12 cellular contexts compared by ENCODE assay signal in genomic region chr13:23372264-23372905, GRCh38.
DNase-seq lines count a peak whose midpoint lies in the region; ATAC-seq and TF ChIP-seq lines count a peak whose summit lies in the region.
"Had no signal": no experiment of that assay in that cellular context is flagged by ENCODE, and none has a peak within 500 bp of the region (broad histone marks: within the 10 kb centered on the region; RNA-seq: fewer than 3 reads in every experiment).

No MANE protein-coding gene starts in this region.

- H3K27ac Mint-ChIP-seq in CD8-positive, alpha-beta memory T cell, result peak overlapping the region in 1 of 8 donors; percentile 7

- no peak overlapping the region for H3K9ac ChIP-seq in IMR-90 (ENCODE audit: low read depth, low read length)

- peak overlapping the region; percentile 51 for H2BK5ac ChIP-seq in IMR-90 (ENCODE audit: low read depth, low read length, poor library complexity, severe bottlenecking)

- H3K4me1 Mint-ChIP-seq in CD8-positive, alpha-beta memory T cell, result peaks cover 35 to 52% (median 43%) of the 10 kb centered on the region in 3 donors

- TF ChIP-seq POLR2A in IMR-90 (IDR thresholded peaks at IDR 0.05; ENCODE audit: low read depth, low read length), result no peak

- H3K27ac ChIP-seq in CD8-positive, alpha-beta memory T cell (ENCODE audit: low read depth, low read length), result no peak overlapping the region
- peak overlapping the region; percentile 27; the same call in 1 of the 2 replicates for H3K27ac ChIP-seq in IMR-90 (ENCODE audit: insufficient read depth, low read length)
- H3K27ac ChIP-seq: hepatocyte, right lobe of liver had no signal

- H3K36me3 Mint-ChIP-seq in CD8-positive, alpha-beta memory T cell, result peaks cover 13 to 51% (median 18%) of the 10 kb centered on the region in 3 donors

- no peaks in the 10 kb centered on the region for H3K9me3 Mint-ChIP-seq in CD8-positive, alpha-beta memory T cell

- H2BK120ac ChIP-seq in IMR-90 (ENCODE audit: low read depth, low read length), result no peak overlapping the region

- H3K79me1 ChIP-seq in IMR-90 (ENCODE audit: low read depth in 1 of 2, low read length in 2 of 2), result peaks cover 20 to 59% of the 10 kb centered on the region in 2 experiments

- no peak overlapping the region for H3K4me3 ChIP-seq in CD8-positive, alpha-beta memory T cell (ENCODE audit: low read length)
- peak overlapping the region; percentile 22; the same call in 1 of the 2 replicates for H3K4me3 ChIP-seq in IMR-90 (ENCODE audit: insufficient read depth, low read depth, low read length)
- peak overlapping the region; percentile 25 for H3K4me3 ChIP-seq in WI38 (ENCODE audit: low read depth, low read length)
- H3K4me3 ChIP-seq: hepatocyte, right lobe of liver had no signal

- intact Hi-C loops in IMR-90 (cut with micrococcal nuclease), result loop anchor here (10.0 kb wide), 2 partner anchors 312 to 422 kb away; no protein-coding TSS in a partner anchor

- H4K8ac ChIP-seq in IMR-90 (ENCODE audit: low read depth in 2 of 2, low read length in 2 of 2), result no peak overlapping the region

- no peak overlapping the region for H4K91ac ChIP-seq in IMR-90 (ENCODE audit: insufficient read depth, low read depth, low read length)

- in situ Hi-C loops in IMR-90 (cut with MboI; ENCODE audit: low sequenced_read_pairs), result loop anchor here (25.0 kb wide), 1 partner anchor 515 kb away; the partner anchor contains the start of genes C1QTNF9B and MIPEP

- H3K14ac ChIP-seq in IMR-90 (replicated peaks; ENCODE audit: low read depth, low read length), result peak overlapping the region; percentile 29; the same call in 1 of the 2 replicates

- no peak for TF ChIP-seq RAD21 in IMR-90 (IDR thresholded peaks at IDR 0.05; ENCODE audit: low read length)

- H3K23ac ChIP-seq in IMR-90 (ENCODE audit: low read depth, low read length), result peak overlapping the region; percentile 33

- H3K56ac ChIP-seq in IMR-90 (ENCODE audit: extremely low read depth, insufficient read depth, low read length), result no peak overlapping the region

- H3K9me3 ChIP-seq in CD8-positive, alpha-beta memory T cell (ENCODE audit: low read length), result no peaks in the 10 kb centered on the region
- H3K9me3 ChIP-seq in IMR-90 (ENCODE audit: control insufficient read depth, insufficient read depth, low read length), result no peaks in the 10 kb centered on the region
- H3K9me3 ChIP-seq: right lobe of liver had no signal

- peak overlapping the region; percentile 95 for H3K4me2 ChIP-seq in IMR-90 (ENCODE audit: low read depth, low read length)
- H3K4me2 ChIP-seq: hepatocyte had no signal

- peak overlapping the region; percentile 17; the same call in 1 of the 2 replicates for H3K4ac ChIP-seq in IMR-90 (ENCODE audit: low read depth, low read length)

- peaks cover 25% of the 10 kb centered on the region for H4K20me1 ChIP-seq in IMR-90 (ENCODE audit: insufficient read depth, low read length)

- no peak overlapping the region for H2BK20ac ChIP-seq in IMR-90 (ENCODE audit: low read depth, low read length)

- H2AK5ac ChIP-seq in IMR-90 (ENCODE audit: low read depth, low read length), result 0 out of 2 replicates have a peak overlapping the region, but pooled peaks have one; percentile 7

- POLR2A ChIA-PET in CD8-positive, alpha-beta memory T cell (lab: Charles Lee), result interaction anchor here (0.6 kb wide), 1 partner anchor 1648 kb away, joined by 3 read pairs; no protein-coding TSS in a partner anchor
- POLR2A ChIA-PET in IMR-90 (lab: Charles Lee; ENCODE audit: unreplicated experiment), result no interaction called here

- ATAC-seq in IMR-90 (ENCODE audit: low read depth), result no peak
- ATAC-seq in GM18511 (IDR thresholded peaks at IDR 0.05; ENCODE audit: unreplicated experiment), result no peak
- ATAC-seq: right lobe of liver had no signal

- TF ChIP-seq CTCF in IMR-90 (conservative IDR thresholded peaks at IDR 0.05; ENCODE audit: low read depth, low read length) (no peak), WI38 (IDR thresholded peaks at IDR 0.05; ENCODE audit: low read depth, low read length) (no peak)

- H4K5ac ChIP-seq in IMR-90 (ENCODE audit: low read depth, low read length), result peak overlapping the region; percentile 41; the same call in 1 of the 2 replicates

- peaks cover 10% of the 10 kb centered on the region for H3K36me3 ChIP-seq in CD8-positive, alpha-beta memory T cell (ENCODE audit: insufficient read depth, low read length)
- peaks cover 27% of the 10 kb centered on the region for H3K36me3 ChIP-seq in IMR-90 (ENCODE audit: control insufficient read depth, insufficient read depth, low read length)

- DNase-seq in CD8-positive, alpha-beta memory T cell, result no peak
- DNase-seq in IMR-90 (peak; percentile 87), iris pigment epithelial cell (ENCODE audit: low read depth) (peak; percentile 57), activated gamma-delta T cell treated with Interleukin-2 at 50 U/mL for 16 hours (no peak), NCI-H524 (lab: John Stamatoyannopoulos, UW) (no peak)
- DNase-seq in stimulated activated CD4-positive, alpha-beta T cell treated with anti-CD3 and anti-CD28 coated beads, Interleukin-2, amount 100 ng/mL, for 48 hours, result no peak
- DNase-seq: activated CD4-positive, alpha-beta T cell treated with anti-CD3 and anti-CD28 coated beads, Interleukin-2, amount 50 U/mL, for 48 hours; cerebellar nuclear complex; right lobe of liver had no signal

- H3K4me3 Mint-ChIP-seq in CD8-positive, alpha-beta memory T cell, result peak overlapping the region in 6 of 7 donors; percentile 7 to 66 (median 23)

- CTCF ChIA-PET in CD8-positive, alpha-beta memory T cell (lab: Charles Lee), result interaction anchor here (1.1 kb wide), 1 partner anchor 11 kb away, joined by 3 read pairs; no protein-coding TSS in a partner anchor
- CTCF ChIA-PET in IMR-90 (lab: Yijun Ruan, JAX), result no interaction called here

- no peaks in the 10 kb centered on the region for H3K27me3 Mint-ChIP-seq in CD8-positive, alpha-beta memory T cell

- peak overlapping the region; percentile 60; the same call in 1 of the 2 replicates for H3K18ac ChIP-seq in IMR-90 (ENCODE audit: low read depth, low read length)

- WGBS in IMR-90 (ENCODE audit: extremely low coverage in 2 of 2, insufficient read length in 1 of 2), 2 experiments, result 0% methylated on average over 1 of the region's 5 CpGs; no CpG with 5 or more reads in 1 of the 2 experiments

- H3K27me3 ChIP-seq in CD8-positive, alpha-beta memory T cell (ENCODE audit: insufficient read depth, low read length, poor library complexity, severe bottlenecking), result no peaks in the 10 kb centered on the region
- no peaks in the 10 kb centered on the region for H3K27me3 ChIP-seq in IMR-90 (ENCODE audit: control insufficient read depth, insufficient read depth, low read length)
- H3K27me3 ChIP-seq: hepatocyte, right lobe of liver had no signal

- H3K4me1 ChIP-seq in CD8-positive, alpha-beta memory T cell (ENCODE audit: insufficient read depth, low read length), result peaks cover 27% of the 10 kb centered on the region
- peaks cover 13% of the 10 kb centered on the region for H3K4me1 ChIP-seq in IMR-90 (ENCODE audit: control insufficient read depth, insufficient read depth, low read length)
- H3K4me1 ChIP-seq: right lobe of liver had no signal

- peaks cover 16% of the 10 kb centered on the region for H3K9me1 ChIP-seq in IMR-90 (ENCODE audit: insufficient read depth, low read length)

- no TSS peak for BruUV-seq in IMR-90 (replicated peaks; lab: Mats Ljungman, UMichigan)

- no peak overlapping the region for H2AK9ac ChIP-seq in IMR-90 (replicated peaks; ENCODE audit: low read depth, low read length, poor library complexity)

- dilution Hi-C loops in IMR-90 (cut with HindIII; ENCODE audit: low sequenced_read_pairs, unreplicated experiment), result no loop called here

- H2AFZ ChIP-seq in IMR-90 (replicated peaks; ENCODE audit: low read length, poor library complexity), result no peak overlapping the region
- H2AFZ ChIP-seq: hepatocyte had no signal

- no peak overlapping the region for H2BK15ac ChIP-seq in IMR-90 (ENCODE audit: low read depth, low read length)

TF ChIP-seq in IMR-90, 13 proteins besides CTCF, POLR2A, EP300 and RAD21:
- no peak for TF ChIP-seq MAZ (IDR thresholded peaks at IDR 0.05; ENCODE audit: borderline replicate concordance, low read depth, low read length)
- no peak for TF ChIP-seq RCOR1 (IDR thresholded peaks at IDR 0.05; ENCODE audit: insufficient replicate concordance, low read length)
- TF ChIP-seq SMC3 (IDR thresholded peaks at IDR 0.05; ENCODE audit: low read depth, low read length), result no peak
- no peak for TF ChIP-seq MXI1 (IDR thresholded peaks at IDR 0.05; ENCODE audit: borderline replicate concordance, low read depth, low read length)
- 0 out of 2 replicates have a peak, but pooled peaks have one; percentile 4 for TF ChIP-seq MAFK (IDR thresholded peaks at IDR 0.05; ENCODE audit: low read depth, low read length)
- TF ChIP-seq USF2 (IDR thresholded peaks at IDR 0.05; ENCODE audit: low read depth, low read length), result no peak
- TF ChIP-seq FOS (IDR thresholded peaks at IDR 0.05; ENCODE audit: low read depth, low read length), result 0 out of 2 replicates have a peak, but pooled peaks have one; percentile 24
- no peak for TF ChIP-seq CEBPB (IDR thresholded peaks at IDR 0.05; ENCODE audit: low read depth, low read length)
- no peak for TF ChIP-seq CHD1 (IDR thresholded peaks at IDR 0.05; ENCODE audit: low read depth, low read length)
- TF ChIP-seq RFX5 (IDR thresholded peaks at IDR 0.05; ENCODE audit: low read depth, low read length), result no peak
- TF ChIP-seq NFE2L2 (IDR thresholded peaks at IDR 0.05; ENCODE audit: low read depth, low read length), result no peak
TF ChIP-seq in IMR-90: peak in this region for 2.

Comparison
In these comparisons a context has a peak if more than half of its experiments do, and no peak if none do; other contexts are left out.
1. DNase-seq: peak in IMR-90 (single experiment) and iris pigment epithelial cell (single experiment); none in CD8-positive, alpha-beta memory T cell (0 of 5), activated gamma-delta T cell treated with Interleukin-2 at 50 U/mL for 16 hours (single experiment), stimulated activated CD4-positive, alpha-beta T cell treated with anti-CD3 and anti-CD28 coated beads, Interleukin-2, amount 100 ng/mL, for 48 hours (0 of 2) and NCI-H524 (0 of 2).